ENCODE assay signal across 10 cellular contexts in genomic region chr11:59883597-59883996, GRCh38. TPM values are rescaled to one million over a fixed set of nuclear protein-coding genes. Genes with fewer than 3 reads are reported as not detected.
"Had no signal": no experiment of that assay in that cellular context is flagged by ENCODE, and none has a peak within 500 bp of the region (broad histone marks: within the 10 kb centered on the region; RNA-seq: fewer than 3 reads in every experiment).

No MANE protein-coding gene starts in this region.

- H3K27ac ChIP-seq: HL-60, KMS-11 had no signal

- FAIRE-seq: HTR-8/SVneo had no signal

- DNase-seq: IMR-90, KBM-7, KG1 had no signal

- ATAC-seq: HepG2 had no signal

- H3K4me2 ChIP-seq: KMS-11 had no signal

- H3K9ac ChIP-seq: KMS-11 had no signal

RNA-seq across cellular contexts. Expression of gene OOSP3, which starts 5.0 kb away (rescaled TPM):
- total RNA-seq: HepG2, HT-29, IMR-90 had no signal
- polyA plus RNA-seq: HepG2, IgD-negative memory B cell, IMR-90 had no signal

RNA-seq across cellular contexts. Expression of gene TCN1, which starts 17.3 kb away (rescaled TPM):
- total RNA-seq: HepG2, IMR-90 had no signal
- polyA plus RNA-seq: HepG2, IgD-negative memory B cell, IMR-90 had no signal

RNA-seq across cellular contexts. Expression of gene CBLIF, which starts 38.3 kb away (rescaled TPM):
- total RNA-seq: HepG2, HT-29, HT1080, IMR-90 had no signal
- polyA plus RNA-seq: HepG2, IgD-negative memory B cell, IMR-90 had no signal

RNA-seq across cellular contexts. Expression of gene OOSP1, which starts 54.6 kb away (rescaled TPM):
- total RNA-seq: HepG2, HT-29, HT1080, IMR-90 had no signal
- polyA plus RNA-seq: HepG2, IgD-negative memory B cell, IMR-90 had no signal
